26 cellular contexts compared by ENCODE assay signal in genomic region chr2:62450716-62451191, GRCh38. TPM values are rescaled to one million over a fixed set of nuclear protein-coding genes. Genes with fewer than 3 reads are reported as not detected.
"Had no signal": no experiment of that assay in that cellular context is flagged by ENCODE, and none has a peak within 500 bp of the region (broad histone marks: within the 10 kb centered on the region; RNA-seq: fewer than 3 reads in every experiment).

No MANE protein-coding gene starts in this region.

- H3K27me3 ChIP-seq: gastroesophageal sphincter, heart left ventricle, neutrophil, ovary, sigmoid colon, upper lobe of left lung had no signal

- H3K27ac ChIP-seq: gastroesophageal sphincter, heart left ventricle, neutrophil, ovary, psoas muscle, sigmoid colon, thoracic aorta, upper lobe of left lung had no signal

- DNase-seq: activated B cell treated with CpG ODN at 0.5 μM for 24 hours; activated CD4-positive, alpha-beta T cell treated with anti-CD3 and anti-CD28 coated beads for 36 hours; activated CD4-positive, alpha-beta T cell treated with anti-CD3 and anti-CD28 coated beads, Interleukin-2, amount 50 U/mL, for 4 hours; activated CD8-positive, alpha-beta memory T cell treated with anti-CD3 and anti-CD28 coated beads, Interleukin-2, amount 50 U/mL, for 48 hours; activated naive CD4-positive, alpha-beta T cell treated with anti-CD3 and anti-CD28 coated beads for 36 hours; activated naive CD8-positive, alpha-beta T cell treated with anti-CD3 and anti-CD28 coated beads, Interleukin-2, amount 10 ng/mL, durations not matched to agents 7 days and 5 days; activated T-cell treated with anti-CD3 and anti-CD28 coated beads, Interleukin-2, amount 50 U/mL, for 4 hours; amniotic stem cell; cerebellar nuclear complex; cortex of kidney; endodermal cell; heart left ventricle; left cardiac atrium; ovary; psoas muscle; sigmoid colon; stimulated activated CD4-positive, alpha-beta T cell treated with anti-CD3 and anti-CD28 coated beads, Interleukin-2, amount 100 ng/mL, for 48 hours; stimulated activated CD8-positive, alpha-beta memory T cell treated with anti-CD3 and anti-CD28 coated beads, Interleukin-4, amount 100 ng/mL, for 48 hours; stimulated activated naive B cell treated with anti-CD40 and anti-IgM and Interleukin-4, amounts not matched to agents 10 μg/mL and 1 μg/mL and 100 μg/mL, for 72 hours; SW 1271; T-helper 17 cell; upper lobe of left lung had no signal

- H3K36me3 ChIP-seq: gastroesophageal sphincter, heart left ventricle, neutrophil, ovary, sigmoid colon, thoracic aorta, upper lobe of left lung had no signal

- ATAC-seq: activated CD4-positive, alpha-beta T cell treated with anti-CD3 and anti-CD28 coated beads for 36 hours; activated T-cell treated with anti-CD3 and anti-CD28 coated beads, Interleukin-2, amount 50 U/mL, for 4 hours; gastroesophageal sphincter; heart left ventricle; left cardiac atrium; psoas muscle; stimulated activated naive B cell treated with anti-CD40 and anti-IgM and Interleukin-4, amounts not matched to agents 10 μg/mL and 1 μg/mL and 100 μg/mL, for 72 hours; T-helper 17 cell had no signal

- H3K9me3 ChIP-seq: gastroesophageal sphincter, heart left ventricle, neutrophil, ovary, psoas muscle, sigmoid colon, thoracic aorta, upper lobe of left lung had no signal

- H3K4me3 ChIP-seq: gastroesophageal sphincter, heart left ventricle, lung, ovary, psoas muscle, sigmoid colon, thoracic aorta, upper lobe of left lung had no signal

- H3K4me1 ChIP-seq: gastroesophageal sphincter, heart left ventricle, psoas muscle, upper lobe of left lung had no signal

RNA-seq across cellular contexts. Expression of gene TMEM17, which starts 55.2 kb away (rescaled TPM):
- total RNA-seq: activated B cell treated with CpG ODN at 0.5 μM for 24 hours; activated naive CD8-positive, alpha-beta T cell treated with anti-CD3 and anti-CD28 coated beads, Interleukin-2, amount 10 ng/mL, durations not matched to agents 7 days and 5 days; T-helper 17 cell had no signal
